In the genomic region with DNA sequence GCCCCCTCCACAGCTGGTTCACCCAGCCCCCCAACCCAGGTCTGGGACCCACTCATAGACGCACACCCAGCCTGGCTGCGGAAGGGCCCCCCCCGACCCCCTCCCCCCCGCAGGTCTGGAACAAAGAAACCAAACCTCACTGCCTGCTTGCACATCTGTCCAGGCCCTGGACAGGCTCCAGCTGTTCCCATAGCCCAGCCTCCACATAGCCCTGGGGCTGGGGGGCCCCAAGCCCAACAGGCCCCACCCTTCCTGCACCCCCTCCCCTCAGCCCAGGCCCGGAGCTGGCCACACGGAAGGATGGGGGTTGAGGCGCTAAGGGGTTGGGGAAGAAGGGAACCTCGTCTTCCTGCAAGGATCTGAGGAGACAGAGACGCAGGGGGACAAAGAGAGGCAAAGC, we compare ENCODE assay signal across 11 cellular contexts. TPM values are rescaled to one million over a fixed set of nuclear protein-coding genes. Genes with fewer than 3 reads are reported as not detected.
DNase-seq lines count a peak whose midpoint lies in the region; TF ChIP-seq lines count a peak whose summit lies in the region.
"Had no signal": no experiment of that assay in that cellular context is flagged by ENCODE, and none has a peak within 500 bp of the region (broad histone marks: within the 10 kb centered on the region; RNA-seq: fewer than 3 reads in every experiment).

No MANE protein-coding gene starts in this region.

- H2AFZ ChIP-seq in OCI-LY7 (ENCODE audit: low read length) = no peak overlapping the region
- H2AFZ ChIP-seq: parathyroid adenoma had no signal

- peaks cover 49% of the 10 kb centered on the region for H3K79me2 ChIP-seq in OCI-LY7 (ENCODE audit: insufficient read depth, low read depth, low read length)
- H3K79me2 ChIP-seq: parathyroid adenoma had no signal

- H3K36me3 Mint-ChIP-seq in chondrocyte (ENCODE audit: low read depth) (peaks cover 11% of the 10 kb centered on the region), mesothelial cell of epicardium (peaks cover 14% of the 10 kb centered on the region)
- no peaks in the 10 kb centered on the region for H3K36me3 Mint-ChIP-seq in CD4-positive, alpha-beta memory T cell

- intact Hi-C loops in OCI-LY7 (cut with micrococcal nuclease; ENCODE audit: unreplicated experiment) (loop anchor here (5.0 to 10.0 kb wide), 3 partner anchors 147 to 540 kb away; a partner anchor contains a TSS), tibial artery (cut with DNase I; ENCODE audit: low total_unique reads) (no loop called here)
- intact Hi-C loops in CD4-positive, alpha-beta memory T cell (cut with micrococcal nuclease) = no loop called here

- H3K36me3 ChIP-seq in OCI-LY7 (ENCODE audit: insufficient read depth, low read length) (peaks cover 53% of the 10 kb centered on the region), tibial artery (peaks cover 39 to 53% (median 42%) of the 10 kb centered on the region in 3 donors)
- H3K36me3 ChIP-seq in CD4-positive, alpha-beta memory T cell (ENCODE audit: insufficient read depth, low read length) = no peaks in the 10 kb centered on the region

- H3K27me3 ChIP-seq in tibial artery = no peaks in the 10 kb centered on the region
- no peaks in the 10 kb centered on the region for H3K27me3 ChIP-seq in CD4-positive, alpha-beta memory T cell (ENCODE audit: insufficient read depth, low read length)

- DNase-seq in OCI-LY7 (ENCODE audit: low spot score) = peak; percentile 37
- DNase-seq in chondrocyte (ENCODE audit: low spot score) = no peak
- DNase-seq in mesothelial cell of epicardium (ENCODE audit: low spot score in 2 of 2, unreplicated experiment in 2 of 2) = no peak
- DNase-seq in tibial artery = no peak
- no peak for DNase-seq in activated CD4-positive, alpha-beta T cell treated with anti-CD3 and anti-CD28 coated beads, Interleukin-2, amount 50 U/mL, for 48 hours
- DNase-seq in CD4-positive, alpha-beta memory T cell = no peak
- no peak for DNase-seq in NOMO-1 treated with dmso at 0.1 percent for 144 hours (lab: John Stamatoyannopoulos, UW; ENCODE audit: unreplicated experiment)
- DNase-seq: activated CD4-positive, alpha-beta T cell treated with anti-CD3 and anti-CD28 coated beads for 36 hours; DND-41; NCI-H2029 had no signal

- H3K27me3 Mint-ChIP-seq in chondrocyte (ENCODE audit: low read depth) (no peaks in the 10 kb centered on the region), mesothelial cell of epicardium (ENCODE audit: low read depth) (no peaks in the 10 kb centered on the region)
- peaks cover 2 to 4% of the 10 kb centered on the region in 2 donors for H3K27me3 Mint-ChIP-seq in CD4-positive, alpha-beta memory T cell

- H3K9me3 Mint-ChIP-seq in chondrocyte (ENCODE audit: low read depth) = no peaks in the 10 kb centered on the region
- no peaks in the 10 kb centered on the region for H3K9me3 Mint-ChIP-seq in mesothelial cell of epicardium
- no peaks in the 10 kb centered on the region for H3K9me3 Mint-ChIP-seq in CD4-positive, alpha-beta memory T cell

- peak overlapping the region; percentile 95 for H3K27ac ChIP-seq in OCI-LY7 (ENCODE audit: low read depth, low read length, poor library complexity, severe bottlenecking)
- H3K27ac ChIP-seq in tibial artery = peak overlapping the region; percentile 94 to 98
- no peak overlapping the region for H3K27ac ChIP-seq in CD4-positive, alpha-beta memory T cell (ENCODE audit: low read depth, low read length)
- H3K27ac ChIP-seq: parathyroid adenoma had no signal

- H3K4me1 ChIP-seq in OCI-LY7 (ENCODE audit: insufficient read depth, low read length, poor library complexity, severe bottlenecking) (peaks cover 81% of the 10 kb centered on the region), tibial artery (peaks cover 0 to 86% (median 76%) of the 10 kb centered on the region in 4 donors)
- peaks cover 16% of the 10 kb centered on the region for H3K4me1 ChIP-seq in CD4-positive, alpha-beta memory T cell (ENCODE audit: insufficient read depth, low read length)

- H3K9me3 ChIP-seq in OCI-LY7 (ENCODE audit: low read length) (no peaks in the 10 kb centered on the region), tibial artery (no peaks in the 10 kb centered on the region)
- H3K9me3 ChIP-seq in CD4-positive, alpha-beta memory T cell (ENCODE audit: control insufficient read depth in 1 of 2, low read length in 2 of 2) = no peaks in the 10 kb centered on the region

- no TSS peak for BruUV-seq in OCI-LY7 (replicated peaks; lab: Mats Ljungman, UMichigan)

- no peaks in the 10 kb centered on the region for H3K9me2 ChIP-seq in OCI-LY7 (ENCODE audit: insufficient read depth, low read length)

- H3K4me2 ChIP-seq in OCI-LY7 (ENCODE audit: low read length) = peak overlapping the region; percentile 99

- no peaks in the 10 kb centered on the region for H4K20me1 ChIP-seq in OCI-LY7 (ENCODE audit: insufficient read depth, low read length)

- peaks cover 59% of the 10 kb centered on the region for H3K4me1 Mint-ChIP-seq in chondrocyte (ENCODE audit: low read depth)
- H3K4me1 Mint-ChIP-seq in mesothelial cell of epicardium = peaks cover 9% of the 10 kb centered on the region
- peaks cover 3 to 13% (median 8%) of the 10 kb centered on the region in 4 donors for H3K4me1 Mint-ChIP-seq in CD4-positive, alpha-beta memory T cell

- CTCF ChIA-PET in OCI-LY7 (lab: Charles Lee; ENCODE audit: unreplicated experiment) = no interaction called here
- CTCF ChIA-PET in CD4-positive, alpha-beta memory T cell (lab: Charles Lee; ENCODE audit: partially characterized antibody) = interaction anchor here (1.3 kb wide), 1 partner anchor 57 kb away, joined by 3 read pairs; no protein-coding TSS in a partner anchor

- H3K27ac Mint-ChIP-seq in chondrocyte (ENCODE audit: unreplicated experiment) = peak overlapping the region; percentile 45
- peak overlapping the region; percentile 71 for H3K27ac Mint-ChIP-seq in mesothelial cell of epicardium
- no peak overlapping the region for H3K27ac Mint-ChIP-seq in CD4-positive, alpha-beta memory T cell
- H3K27ac Mint-ChIP-seq: activated CD4-positive, alpha-beta T cell treated with anti-CD3 and anti-CD28 coated beads for 36 hours had no signal

- no peak for TF ChIP-seq CTCF in OCI-LY7 (conservative IDR thresholded peaks at IDR 0.05; ENCODE audit: low read length)
- TF ChIP-seq CTCF in chondrocyte (IDR thresholded peaks at IDR 0.05) = no peak
- no peak for TF ChIP-seq CTCF in mesothelial cell of epicardium (IDR thresholded peaks at IDR 0.05; ENCODE audit: unreplicated experiment)
- no peak for TF ChIP-seq CTCF in tibial artery (IDR thresholded peaks at IDR 0.05)

- peak overlapping the region; percentile 92 for H3K4me3 Mint-ChIP-seq in chondrocyte (ENCODE audit: unreplicated experiment)
- peak overlapping the region; percentile 76 for H3K4me3 Mint-ChIP-seq in mesothelial cell of epicardium
- H3K4me3 Mint-ChIP-seq in CD4-positive, alpha-beta memory T cell = no peak overlapping the region
- H3K4me3 Mint-ChIP-seq: activated CD4-positive, alpha-beta T cell treated with anti-CD3 and anti-CD28 coated beads for 36 hours had no signal

- POLR2A ChIA-PET in OCI-LY7 (lab: Charles Lee) = interaction anchor here (0.5 to 1.0 kb wide), 2 partner anchors 25 to 320 kb away, joined by 3 to 4 read pairs; no protein-coding TSS in a partner anchor
- POLR2A ChIA-PET in CD4-positive, alpha-beta memory T cell (lab: Charles Lee; ENCODE audit: partially characterized antibody) = no interaction called here

- H3K4me3 ChIP-seq in OCI-LY7 (ENCODE audit: low read depth, low read length, poor library complexity, severe bottlenecking) (peak overlapping the region; percentile 97), tibial artery (peak overlapping the region; percentile 93 to 98)
- H3K4me3 ChIP-seq in CD4-positive, alpha-beta memory T cell (ENCODE audit: low read length in 2 of 2) = no peak overlapping the region

RNA-seq across cellular contexts. Expression of a gene that starts 2.7 kb away (rescaled TPM):
- total RNA-seq in OCI-LY7 (2014; rRNA removed; shearing (Covaris generic)) = 135 and 186 TPM in 2 replicates
- total RNA-seq in OCI-LY7 (2022) (174 TPM in 2 replicates), chondrocyte (238 to 345 TPM (median 243 TPM) in 3 replicates), mesothelial cell of epicardium (84.3 to 85.3 TPM (median 84.7 TPM) in 3 replicates)
- under 1 TPM; 0.39 to 0.52 TPM for total RNA-seq in CD4-positive, alpha-beta memory T cell
- under 1 TPM in 1 of 2 donors, not detected in 1; 0.17 TPM for polyA plus RNA-seq in CD4-positive, alpha-beta memory T cell

RNA-seq across cellular contexts. Expression of a gene that starts 39.1 kb away (rescaled TPM):
- total RNA-seq in OCI-LY7 (2014; rRNA removed; shearing (Covaris generic)) = 184 and 220 TPM in 2 replicates
- total RNA-seq in OCI-LY7 (2022) = 132 and 133 TPM in 2 replicates
- total RNA-seq in chondrocyte = 8.3 to 22.9 TPM (median 8.4 TPM) in 3 replicates
- total RNA-seq in mesothelial cell of epicardium = 16.3 to 22.0 TPM (median 20.6 TPM) in 3 replicates
- 1 to 10 TPM in 1 of 2 experiments, under 1 TPM in 1; 0.84 to 1.9 TPM for total RNA-seq in CD4-positive, alpha-beta memory T cell
- polyA plus RNA-seq in CD4-positive, alpha-beta memory T cell = under 1 TPM in 1 of 2 donors, not detected in 1; 0.32 TPM

RNA-seq across cellular contexts. Expression of a gene that starts 44.8 kb away (rescaled TPM):
- total RNA-seq in OCI-LY7 (2014; rRNA removed; shearing (Covaris generic)) = not detected in 2 replicates
- total RNA-seq in OCI-LY7 (2022) = 1.0 TPM in 1 of 2 replicates, not detected in the other
- total RNA-seq in chondrocyte = not detected in 3 replicates
- total RNA-seq in mesothelial cell of epicardium = 0.25 to 0.84 TPM (median 0.29 TPM) in 3 replicates
- not detected for total RNA-seq in CD4-positive, alpha-beta memory T cell
- polyA plus RNA-seq in CD4-positive, alpha-beta memory T cell = not detected
- total RNA-seq: activated CD4-positive, alpha-beta T cell treated with anti-CD3 and anti-CD28 coated beads for 36 hours had no signal

Comparison
In these comparisons a context has a peak if more than half of its experiments do, and no peak if none do; other contexts are left out.
1. H3K4me3 ChIP-seq: peak in OCI-LY7 (single experiment) and tibial artery (2 of 2); none in CD4-positive, alpha-beta memory T cell (0 of 2).
2. H3K27ac Mint-ChIP-seq: peak in chondrocyte (single experiment) and mesothelial cell of epicardium (single experiment); none in CD4-positive, alpha-beta memory T cell (0 of 7).
3. H3K4me3 Mint-ChIP-seq: peak in chondrocyte (single experiment) and mesothelial cell of epicardium (single experiment); none in CD4-positive, alpha-beta memory T cell (0 of 8).
4. RNA of a gene that starts 2.7 kb away (total RNA-seq): 238 to 345 TPM in chondrocyte, 135 to 186 TPM in OCI-LY7 and 84.3 to 85.3 TPM in mesothelial cell of epicardium; 0.39 to 0.52 TPM in CD4-positive, alpha-beta memory T cell; every median in the first group is over 10 times any median in the second.